In the genomic region with DNA sequence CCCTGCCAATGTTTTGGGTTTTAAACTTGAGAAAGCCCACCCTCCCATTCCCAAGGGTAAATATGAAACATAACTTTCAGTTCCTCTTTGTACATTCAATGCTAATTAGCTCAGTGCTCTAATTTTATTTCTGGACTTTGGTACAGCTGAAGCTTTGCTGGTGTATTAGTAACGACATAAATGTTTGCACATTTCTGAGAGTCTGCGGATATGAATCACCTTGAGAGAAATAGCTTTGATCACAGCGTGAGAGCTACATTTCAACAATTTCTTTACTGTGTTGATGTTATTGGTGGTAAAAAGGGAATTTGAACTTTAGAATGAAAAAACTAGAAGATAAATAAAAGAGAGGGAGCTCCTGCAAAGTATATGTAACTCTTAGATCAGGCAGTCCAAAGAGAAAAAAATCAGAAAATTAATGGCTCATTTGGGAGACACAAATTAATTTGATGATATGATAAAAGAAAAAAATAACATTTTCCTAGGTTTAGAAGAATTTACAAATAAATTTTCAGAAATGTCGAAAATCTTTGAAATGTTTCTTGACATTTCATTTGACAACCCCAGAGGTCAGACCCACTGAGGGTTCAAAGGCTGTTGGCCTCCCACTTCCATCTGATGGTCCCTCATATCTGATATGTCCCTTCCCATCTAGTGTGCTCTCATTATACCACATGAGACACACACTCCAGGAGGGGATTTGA, we compare ENCODE assay signal across 1 cellular context.
TF ChIP-seq lines count a peak whose summit lies in the region.

No MANE protein-coding gene starts in this region.

TF ChIP-seq in HepG2, 621 proteins besides CTCF, POLR2A, EP300 and RAD21 (continued from another document and continues in another):
- TF ChIP-seq, protein P1, sequence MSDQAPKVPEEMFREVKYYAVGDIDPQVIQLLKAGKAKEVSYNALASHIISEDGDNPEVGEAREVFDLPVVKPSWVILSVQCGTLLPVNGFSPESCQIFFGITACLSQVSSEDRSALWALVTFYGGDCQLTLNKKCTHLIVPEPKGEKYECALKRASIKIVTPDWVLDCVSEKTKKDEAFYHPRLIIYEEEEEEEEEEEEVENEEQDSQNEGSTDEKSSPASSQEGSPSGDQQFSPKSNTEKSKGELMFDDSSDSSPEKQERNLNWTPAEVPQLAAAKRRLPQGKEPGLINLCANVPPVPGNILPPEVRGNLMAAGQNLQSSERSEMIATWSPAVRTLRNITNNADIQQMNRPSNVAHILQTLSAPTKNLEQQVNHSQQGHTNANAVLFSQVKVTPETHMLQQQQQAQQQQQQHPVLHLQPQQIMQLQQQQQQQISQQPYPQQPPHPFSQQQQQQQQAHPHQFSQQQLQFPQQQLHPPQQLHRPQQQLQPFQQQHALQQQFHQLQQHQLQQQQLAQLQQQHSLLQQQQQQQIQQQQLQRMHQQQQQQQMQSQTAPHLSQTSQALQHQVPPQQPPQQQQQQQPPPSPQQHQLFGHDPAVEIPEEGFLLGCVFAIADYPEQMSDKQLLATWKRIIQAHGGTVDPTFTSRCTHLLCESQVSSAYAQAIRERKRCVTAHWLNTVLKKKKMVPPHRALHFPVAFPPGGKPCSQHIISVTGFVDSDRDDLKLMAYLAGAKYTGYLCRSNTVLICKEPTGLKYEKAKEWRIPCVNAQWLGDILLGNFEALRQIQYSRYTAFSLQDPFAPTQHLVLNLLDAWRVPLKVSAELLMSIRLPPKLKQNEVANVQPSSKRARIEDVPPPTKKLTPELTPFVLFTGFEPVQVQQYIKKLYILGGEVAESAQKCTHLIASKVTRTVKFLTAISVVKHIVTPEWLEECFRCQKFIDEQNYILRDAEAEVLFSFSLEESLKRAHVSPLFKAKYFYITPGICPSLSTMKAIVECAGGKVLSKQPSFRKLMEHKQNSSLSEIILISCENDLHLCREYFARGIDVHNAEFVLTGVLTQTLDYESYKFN (CRISPR knock-in tag; conservative IDR thresholded peaks at IDR 0.05) = peak; percentile 98
- TF ChIP-seq KDM3A (CRISPR knock-in tag; IDR thresholded peaks at IDR 0.05; ENCODE audit: low read depth) (0 out of 2 replicates have a peak, but pooled peaks have one; percentile 16), IRF2 (CRISPR knock-in tag; IDR thresholded peaks at IDR 0.05) (no peak), ZBTB3 (CRISPR knock-in tag; IDR thresholded peaks at IDR 0.05; ENCODE audit: borderline replicate concordance, low read depth) (no peak), MTA3 (CRISPR knock-in tag; IDR thresholded peaks at IDR 0.05) (no peak), PHF21A (CRISPR knock-in tag; IDR thresholded peaks at IDR 0.05) (peak; percentile 57; the same call in 1 of the 2 replicates), TEAD2 (CRISPR knock-in tag; IDR thresholded peaks at IDR 0.05) (no peak), NCOA1 (CRISPR knock-in tag; IDR thresholded peaks at IDR 0.05) (no peak), KLF9 (CRISPR knock-in tag; IDR thresholded peaks at IDR 0.05; ENCODE audit: low read depth) (no peak), ZNF572 (CRISPR knock-in tag; IDR thresholded peaks at IDR 0.05) (no peak), KDM4B (CRISPR knock-in tag; IDR thresholded peaks at IDR 0.05) (0 out of 2 replicates have a peak, but pooled peaks have one; percentile 14), CREM (IDR thresholded peaks at IDR 0.05) (peak; percentile 91), CREM (CRISPR knock-in tag; IDR thresholded peaks at IDR 0.05) (no peak), JUND (CRISPR knock-in tag; IDR thresholded peaks at IDR 0.05) (no peak), ZNF432 (CRISPR knock-in tag; IDR thresholded peaks at IDR 0.05; ENCODE audit: borderline replicate concordance) (no peak), NFYB (CRISPR knock-in tag; IDR thresholded peaks at IDR 0.05) (no peak), RBAK (CRISPR knock-in tag; IDR thresholded peaks at IDR 0.05) (no peak), ZFP82 (CRISPR knock-in tag; IDR thresholded peaks at IDR 0.05; ENCODE audit: borderline replicate concordance) (peak; percentile 46; the same call in 1 of the 2 replicates), ONECUT2 (CRISPR knock-in tag; IDR thresholded peaks at IDR 0.05) (no peak), MAFF (IDR thresholded peaks at IDR 0.05; ENCODE audit: low read depth, low read length) (no peak), ZNF547 (CRISPR knock-in tag; IDR thresholded peaks at IDR 0.05) (no peak), MIER3 (CRISPR knock-in tag; IDR thresholded peaks at IDR 0.05; ENCODE audit: borderline replicate concordance) (peak; percentile 50; the same call in 1 of the 2 replicates), ZNF614 (CRISPR knock-in tag; IDR thresholded peaks at IDR 0.05; ENCODE audit: borderline replicate concordance) (no peak; the same call in 1 of the 2 replicates), RARA (CRISPR knock-in tag; IDR thresholded peaks at IDR 0.05) (peak; percentile 67), POLR2G (IDR thresholded peaks at IDR 0.05; ENCODE audit: low read depth, low read length) (peak; percentile 53; the same call in 1 of the 2 replicates), KLF16 (CRISPR knock-in tag; IDR thresholded peaks at IDR 0.05) (peak in 1 of 2 experiments; percentile 90; a peak in 2 of 4 replicates), ATF7 (IDR thresholded peaks at IDR 0.05) (no peak; the same call in 1 of the 2 replicates), ATF7 (CRISPR knock-in tag; IDR thresholded peaks at IDR 0.05) (no peak), NFIC (IDR thresholded peaks at IDR 0.05; ENCODE audit: low read length) (peak; percentile 95; the same call in 1 of the 2 replicates), FOXK2 (IDR thresholded peaks at IDR 0.05) (0 out of 2 replicates have a peak, but pooled peaks have one; percentile 12)
- TF ChIP-seq, protein P2, sequence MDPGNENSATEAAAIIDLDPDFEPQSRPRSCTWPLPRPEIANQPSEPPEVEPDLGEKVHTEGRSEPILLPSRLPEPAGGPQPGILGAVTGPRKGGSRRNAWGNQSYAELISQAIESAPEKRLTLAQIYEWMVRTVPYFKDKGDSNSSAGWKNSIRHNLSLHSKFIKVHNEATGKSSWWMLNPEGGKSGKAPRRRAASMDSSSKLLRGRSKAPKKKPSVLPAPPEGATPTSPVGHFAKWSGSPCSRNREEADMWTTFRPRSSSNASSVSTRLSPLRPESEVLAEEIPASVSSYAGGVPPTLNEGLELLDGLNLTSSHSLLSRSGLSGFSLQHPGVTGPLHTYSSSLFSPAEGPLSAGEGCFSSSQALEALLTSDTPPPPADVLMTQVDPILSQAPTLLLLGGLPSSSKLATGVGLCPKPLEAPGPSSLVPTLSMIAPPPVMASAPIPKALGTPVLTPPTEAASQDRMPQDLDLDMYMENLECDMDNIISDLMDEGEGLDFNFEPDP (CRISPR knock-in tag; conservative IDR thresholded peaks at IDR 0.05) = no peak
- TF ChIP-seq, protein P3, sequence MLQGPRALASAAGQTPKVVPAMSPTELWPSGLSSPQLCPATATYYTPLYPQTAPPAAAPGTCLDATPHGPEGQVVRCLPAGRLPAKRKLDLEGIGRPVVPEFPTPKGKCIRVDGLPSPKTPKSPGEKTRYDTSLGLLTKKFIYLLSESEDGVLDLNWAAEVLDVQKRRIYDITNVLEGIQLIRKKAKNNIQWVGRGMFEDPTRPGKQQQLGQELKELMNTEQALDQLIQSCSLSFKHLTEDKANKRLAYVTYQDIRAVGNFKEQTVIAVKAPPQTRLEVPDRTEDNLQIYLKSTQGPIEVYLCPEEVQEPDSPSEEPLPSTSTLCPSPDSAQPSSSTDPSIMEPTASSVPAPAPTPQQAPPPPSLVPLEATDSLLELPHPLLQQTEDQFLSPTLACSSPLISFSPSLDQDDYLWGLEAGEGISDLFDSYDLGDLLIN (CRISPR knock-in tag; IDR thresholded peaks at IDR 0.05; ENCODE audit: borderline replicate concordance) = no peak
- TF ChIP-seq, protein P4, sequence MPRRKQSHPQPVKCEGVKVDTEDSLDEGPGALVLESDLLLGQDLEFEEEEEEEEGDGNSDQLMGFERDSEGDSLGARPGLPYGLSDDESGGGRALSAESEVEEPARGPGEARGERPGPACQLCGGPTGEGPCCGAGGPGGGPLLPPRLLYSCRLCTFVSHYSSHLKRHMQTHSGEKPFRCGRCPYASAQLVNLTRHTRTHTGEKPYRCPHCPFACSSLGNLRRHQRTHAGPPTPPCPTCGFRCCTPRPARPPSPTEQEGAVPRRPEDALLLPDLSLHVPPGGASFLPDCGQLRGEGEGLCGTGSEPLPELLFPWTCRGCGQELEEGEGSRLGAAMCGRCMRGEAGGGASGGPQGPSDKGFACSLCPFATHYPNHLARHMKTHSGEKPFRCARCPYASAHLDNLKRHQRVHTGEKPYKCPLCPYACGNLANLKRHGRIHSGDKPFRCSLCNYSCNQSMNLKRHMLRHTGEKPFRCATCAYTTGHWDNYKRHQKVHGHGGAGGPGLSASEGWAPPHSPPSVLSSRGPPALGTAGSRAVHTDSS (CRISPR knock-in tag; conservative IDR thresholded peaks at IDR 0.05) = no peak
- TF ChIP-seq, protein P5, sequence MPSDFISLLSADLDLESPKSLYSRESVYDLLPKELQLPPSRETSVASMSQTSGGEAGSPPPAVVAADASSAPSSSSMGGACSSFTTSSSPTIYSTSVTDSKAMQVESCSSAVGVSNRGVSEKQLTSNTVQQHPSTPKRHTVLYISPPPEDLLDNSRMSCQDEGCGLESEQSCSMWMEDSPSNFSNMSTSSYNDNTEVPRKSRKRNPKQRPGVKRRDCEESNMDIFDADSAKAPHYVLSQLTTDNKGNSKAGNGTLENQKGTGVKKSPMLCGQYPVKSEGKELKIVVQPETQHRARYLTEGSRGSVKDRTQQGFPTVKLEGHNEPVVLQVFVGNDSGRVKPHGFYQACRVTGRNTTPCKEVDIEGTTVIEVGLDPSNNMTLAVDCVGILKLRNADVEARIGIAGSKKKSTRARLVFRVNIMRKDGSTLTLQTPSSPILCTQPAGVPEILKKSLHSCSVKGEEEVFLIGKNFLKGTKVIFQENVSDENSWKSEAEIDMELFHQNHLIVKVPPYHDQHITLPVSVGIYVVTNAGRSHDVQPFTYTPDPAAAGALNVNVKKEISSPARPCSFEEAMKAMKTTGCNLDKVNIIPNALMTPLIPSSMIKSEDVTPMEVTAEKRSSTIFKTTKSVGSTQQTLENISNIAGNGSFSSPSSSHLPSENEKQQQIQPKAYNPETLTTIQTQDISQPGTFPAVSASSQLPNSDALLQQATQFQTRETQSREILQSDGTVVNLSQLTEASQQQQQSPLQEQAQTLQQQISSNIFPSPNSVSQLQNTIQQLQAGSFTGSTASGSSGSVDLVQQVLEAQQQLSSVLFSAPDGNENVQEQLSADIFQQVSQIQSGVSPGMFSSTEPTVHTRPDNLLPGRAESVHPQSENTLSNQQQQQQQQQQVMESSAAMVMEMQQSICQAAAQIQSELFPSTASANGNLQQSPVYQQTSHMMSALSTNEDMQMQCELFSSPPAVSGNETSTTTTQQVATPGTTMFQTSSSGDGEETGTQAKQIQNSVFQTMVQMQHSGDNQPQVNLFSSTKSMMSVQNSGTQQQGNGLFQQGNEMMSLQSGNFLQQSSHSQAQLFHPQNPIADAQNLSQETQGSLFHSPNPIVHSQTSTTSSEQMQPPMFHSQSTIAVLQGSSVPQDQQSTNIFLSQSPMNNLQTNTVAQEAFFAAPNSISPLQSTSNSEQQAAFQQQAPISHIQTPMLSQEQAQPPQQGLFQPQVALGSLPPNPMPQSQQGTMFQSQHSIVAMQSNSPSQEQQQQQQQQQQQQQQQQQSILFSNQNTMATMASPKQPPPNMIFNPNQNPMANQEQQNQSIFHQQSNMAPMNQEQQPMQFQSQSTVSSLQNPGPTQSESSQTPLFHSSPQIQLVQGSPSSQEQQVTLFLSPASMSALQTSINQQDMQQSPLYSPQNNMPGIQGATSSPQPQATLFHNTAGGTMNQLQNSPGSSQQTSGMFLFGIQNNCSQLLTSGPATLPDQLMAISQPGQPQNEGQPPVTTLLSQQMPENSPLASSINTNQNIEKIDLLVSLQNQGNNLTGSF (CRISPR knock-in tag; IDR thresholded peaks at IDR 0.05) = no peak
- TF ChIP-seq, protein P6, sequence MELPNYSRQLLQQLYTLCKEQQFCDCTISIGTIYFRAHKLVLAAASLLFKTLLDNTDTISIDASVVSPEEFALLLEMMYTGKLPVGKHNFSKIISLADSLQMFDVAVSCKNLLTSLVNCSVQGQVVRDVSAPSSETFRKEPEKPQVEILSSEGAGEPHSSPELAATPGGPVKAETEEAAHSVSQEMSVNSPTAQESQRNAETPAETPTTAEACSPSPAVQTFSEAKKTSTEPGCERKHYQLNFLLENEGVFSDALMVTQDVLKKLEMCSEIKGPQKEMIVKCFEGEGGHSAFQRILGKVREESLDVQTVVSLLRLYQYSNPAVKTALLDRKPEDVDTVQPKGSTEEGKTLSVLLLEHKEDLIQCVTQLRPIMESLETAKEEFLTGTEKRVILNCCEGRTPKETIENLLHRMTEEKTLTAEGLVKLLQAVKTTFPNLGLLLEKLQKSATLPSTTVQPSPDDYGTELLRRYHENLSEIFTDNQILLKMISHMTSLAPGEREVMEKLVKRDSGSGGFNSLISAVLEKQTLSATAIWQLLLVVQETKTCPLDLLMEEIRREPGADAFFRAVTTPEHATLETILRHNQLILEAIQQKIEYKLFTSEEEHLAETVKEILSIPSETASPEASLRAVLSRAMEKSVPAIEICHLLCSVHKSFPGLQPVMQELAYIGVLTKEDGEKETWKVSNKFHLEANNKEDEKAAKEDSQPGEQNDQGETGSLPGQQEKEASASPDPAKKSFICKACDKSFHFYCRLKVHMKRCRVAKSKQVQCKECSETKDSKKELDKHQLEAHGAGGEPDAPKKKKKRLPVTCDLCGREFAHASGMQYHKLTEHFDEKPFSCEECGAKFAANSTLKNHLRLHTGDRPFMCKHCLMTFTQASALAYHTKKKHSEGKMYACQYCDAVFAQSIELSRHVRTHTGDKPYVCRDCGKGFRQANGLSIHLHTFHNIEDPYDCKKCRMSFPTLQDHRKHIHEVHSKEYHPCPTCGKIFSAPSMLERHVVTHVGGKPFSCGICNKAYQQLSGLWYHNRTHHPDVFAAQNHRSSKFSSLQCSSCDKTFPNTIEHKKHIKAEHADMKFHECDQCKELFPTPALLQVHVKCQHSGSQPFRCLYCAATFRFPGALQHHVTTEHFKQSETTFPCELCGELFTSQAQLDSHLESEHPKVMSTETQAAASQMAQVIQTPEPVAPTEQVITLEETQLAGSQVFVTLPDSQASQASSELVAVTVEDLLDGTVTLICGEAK (IDR thresholded peaks at IDR 0.05) = no peak
- TF ChIP-seq, protein P6 (CRISPR knock-in tag; IDR thresholded peaks at IDR 0.05) = no peak; the same call in 1 of the 2 replicates
